In the genomic region with DNA sequence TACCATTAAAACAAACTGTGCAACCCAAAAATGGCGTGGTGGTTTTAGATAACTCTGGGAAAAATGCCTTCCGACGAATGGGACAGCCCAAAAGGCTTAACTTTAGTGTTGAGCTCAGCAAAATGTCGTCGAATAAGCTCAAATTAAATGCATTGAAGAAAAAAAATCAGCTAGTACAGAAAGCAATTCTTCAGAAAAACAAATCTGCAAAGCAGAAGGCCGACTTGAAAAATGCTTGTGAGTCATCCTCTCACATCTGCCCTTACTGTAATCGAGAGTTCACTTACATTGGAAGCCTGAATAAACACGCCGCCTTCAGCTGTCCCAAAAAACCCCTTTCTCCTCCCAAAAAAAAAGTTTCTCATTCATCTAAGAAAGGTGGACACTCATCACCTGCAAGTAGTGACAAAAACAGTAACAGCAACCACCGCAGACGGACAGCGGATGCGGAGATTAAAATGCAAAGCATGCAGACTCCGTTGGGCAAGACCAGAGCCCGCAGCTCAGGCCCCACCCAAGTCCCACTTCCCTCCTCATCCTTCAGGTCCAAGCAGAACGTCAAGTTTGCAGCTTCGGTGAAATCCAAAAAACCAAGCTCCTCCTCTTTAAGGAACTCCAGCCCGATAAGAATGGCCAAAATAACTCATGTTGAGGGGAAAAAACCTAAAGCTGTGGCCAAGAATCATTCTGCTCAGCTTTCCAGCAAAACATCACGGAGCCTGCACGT, we compare ENCODE assay signal across 10 cellular contexts.
DNase-seq lines count a peak whose midpoint lies in the region; ATAC-seq and TF ChIP-seq lines count a peak whose summit lies in the region.
"Had no signal": no experiment of that assay in that cellular context is flagged by ENCODE, and none has a peak within 500 bp of the region (broad histone marks: within the 10 kb centered on the region; RNA-seq: fewer than 3 reads in every experiment).

No MANE protein-coding gene starts in this region.

- no peak overlapping the region for H2AFZ ChIP-seq in GM23338
- H2AFZ ChIP-seq: PC-9 had no signal

- TF ChIP-seq EP300 in stomach (IDR thresholded peaks at IDR 0.05): no peak

- peaks cover 20% of the 10 kb centered on the region for H3K79me2 ChIP-seq in GM23338 (replicated peaks; ENCODE audit: insufficient read depth)

- H3K27me3 Mint-ChIP-seq in GM23338 (ENCODE audit: insufficient read depth, low read depth, poor library complexity): peaks cover 2% of the 10 kb centered on the region
- no peaks in the 10 kb centered on the region for H3K27me3 Mint-ChIP-seq in chondrocyte (ENCODE audit: low read depth)
- no peaks in the 10 kb centered on the region for H3K27me3 Mint-ChIP-seq in endodermal cell (ENCODE audit: insufficient read depth)

- 0 out of 2 replicates have a peak, but pooled peaks cover 3% of the 10 kb centered on the region for H3K36me3 ChIP-seq in GM23338 (ENCODE audit: insufficient read depth)
- peaks cover 48% of the 10 kb centered on the region for H3K36me3 ChIP-seq in endodermal cell (ENCODE audit: control insufficient read depth, insufficient read depth, low read length)
- H3K36me3 ChIP-seq in stomach: peaks cover 44 to 92% (median 72%) of the 10 kb centered on the region in 4 donors

- H3K27ac Mint-ChIP-seq in GM23338 (no peak overlapping the region), chondrocyte (ENCODE audit: unreplicated experiment) (peak overlapping the region; percentile 94), endodermal cell (no peak overlapping the region)

- H3K4me3 ChIP-seq in GM23338 (no peak overlapping the region), endodermal cell (ENCODE audit: low read length) (no peak overlapping the region), stomach (peak overlapping the region in 2 of 4 donors; percentile 3 to 8)
- H3K4me3 ChIP-seq: PC-9 had no signal

- H3K9me3 ChIP-seq in endodermal cell (ENCODE audit: control insufficient read depth, low read length) (no peaks in the 10 kb centered on the region), stomach (no peaks in the 10 kb centered on the region)

- peaks cover 26% of the 10 kb centered on the region for H3K4me1 ChIP-seq in GM23338 (ENCODE audit: insufficient read depth)
- peaks cover 3% of the 10 kb centered on the region for H3K4me1 ChIP-seq in endodermal cell (ENCODE audit: control insufficient read depth, insufficient read depth, low read length)
- H3K4me1 ChIP-seq in stomach: peaks cover 6 to 47% (median 25%) of the 10 kb centered on the region in 4 donors

- TF ChIP-seq POLR2A in stomach (IDR thresholded peaks at IDR 0.05): no peak

- H3K27ac ChIP-seq in GM23338 (ENCODE audit: low read depth) (peak overlapping the region; percentile 42; the same call in 1 of the 2 replicates), endodermal cell (ENCODE audit: low read depth, low read length) (no peak overlapping the region), stomach (peak overlapping the region in 2 of 5 donors; percentile 43 to 53)
- H3K27ac ChIP-seq: PC-9 had no signal

- ATAC-seq in GM23338: no peak
- ATAC-seq in GM19452 (IDR thresholded peaks at IDR 0.05; ENCODE audit: unreplicated experiment): no peak

- no peaks in the 10 kb centered on the region for H3K9me2 ChIP-seq in GM23338 (ENCODE audit: insufficient read depth)

- no peaks in the 10 kb centered on the region for H3K27me3 ChIP-seq in GM23338 (ENCODE audit: insufficient read depth)
- H3K27me3 ChIP-seq in endodermal cell (ENCODE audit: control insufficient read depth, insufficient read depth, low read length, poor library complexity, severe bottlenecking): no peaks in the 10 kb centered on the region
- H3K27me3 ChIP-seq in stomach: no peaks in the 10 kb centered on the region

- H3F3A ChIP-seq in GM23338 (replicated peaks; ENCODE audit: low read depth): no peaks in the 10 kb centered on the region

- no peak for TF ChIP-seq CTCF in GM23338 (conservative IDR thresholded peaks at IDR 0.05; ENCODE audit: low read depth in 2 of 2)
- TF ChIP-seq CTCF in chondrocyte (IDR thresholded peaks at IDR 0.05): no peak
- no peak for TF ChIP-seq CTCF in endodermal cell (conservative IDR thresholded peaks at IDR 0.05)
- no peak for TF ChIP-seq CTCF in stomach (IDR thresholded peaks at IDR 0.05)

- H4K20me1 ChIP-seq in GM23338 (replicated peaks; ENCODE audit: insufficient read depth): peaks cover 14% of the 10 kb centered on the region

- H3K36me3 Mint-ChIP-seq in GM23338 (ENCODE audit: low read depth) (peaks cover 41% of the 10 kb centered on the region), chondrocyte (ENCODE audit: low read depth) (peaks cover 22% of the 10 kb centered on the region), endodermal cell (ENCODE audit: low read depth) (peaks cover 57% of the 10 kb centered on the region)

- intact Hi-C loops in stomach (cut with DNase I; ENCODE audit: low total_unique reads): no loop called here

- no peak overlapping the region for H3K4me2 ChIP-seq in GM23338
- H3K4me2 ChIP-seq: PC-9 had no signal

- no peak overlapping the region for H3K4me3 Mint-ChIP-seq in GM23338
- peak overlapping the region; percentile 5 for H3K4me3 Mint-ChIP-seq in chondrocyte (ENCODE audit: unreplicated experiment)
- H3K4me3 Mint-ChIP-seq in endodermal cell: no peak overlapping the region

- WGBS in endodermal cell (ENCODE audit: insufficient coverage in 1 of 2, insufficient read length in 1 of 2), 2 experiments: 95 to 96% methylated on average over 10 to 20 of the region's 20 CpGs
- WGBS in stomach, 5 donors: 63 to 80% (median 70%) methylated on average over 20 of the region's 20 CpGs

- H3K9ac ChIP-seq in endodermal cell (ENCODE audit: extremely low read depth, low read length, poor library complexity, severe bottlenecking): no peak overlapping the region

- peak; percentile 64 for DNase-seq in AG08395 (ENCODE audit: low spot score)
- no peak for DNase-seq in GM23338 (ENCODE audit: low spot score)
- DNase-seq in chondrocyte (ENCODE audit: low spot score): no peak
- peak; percentile 55 for DNase-seq in myocyte (ENCODE audit: low read depth)
- DNase-seq in endodermal cell: no peak
- no peak for DNase-seq in stomach
- no peak for DNase-seq in stimulated activated CD8-positive, alpha-beta memory T cell treated with anti-CD3 and anti-CD28 coated beads, Interleukin-4, amount 100 ng/mL, for 48 hours
- DNase-seq: activated CD4-positive, alpha-beta T cell treated with anti-CD3 and anti-CD28 coated beads for 1 hour; PC-9 had no signal

- H3K9me3 Mint-ChIP-seq in GM23338: no peaks in the 10 kb centered on the region
- no peaks in the 10 kb centered on the region for H3K9me3 Mint-ChIP-seq in chondrocyte (ENCODE audit: low read depth)
- H3K9me3 Mint-ChIP-seq in endodermal cell: no peaks in the 10 kb centered on the region

- H3K4me1 Mint-ChIP-seq in GM23338: peaks cover 45% of the 10 kb centered on the region
- H3K4me1 Mint-ChIP-seq in chondrocyte (ENCODE audit: low read depth): peaks cover 66% of the 10 kb centered on the region
- peaks cover 41% of the 10 kb centered on the region for H3K4me1 Mint-ChIP-seq in endodermal cell

TF ChIP-seq in GM23338, 12 proteins besides CTCF, POLR2A, EP300 and RAD21 (continues in another document):
- TF ChIP-seq, protein P1, sequence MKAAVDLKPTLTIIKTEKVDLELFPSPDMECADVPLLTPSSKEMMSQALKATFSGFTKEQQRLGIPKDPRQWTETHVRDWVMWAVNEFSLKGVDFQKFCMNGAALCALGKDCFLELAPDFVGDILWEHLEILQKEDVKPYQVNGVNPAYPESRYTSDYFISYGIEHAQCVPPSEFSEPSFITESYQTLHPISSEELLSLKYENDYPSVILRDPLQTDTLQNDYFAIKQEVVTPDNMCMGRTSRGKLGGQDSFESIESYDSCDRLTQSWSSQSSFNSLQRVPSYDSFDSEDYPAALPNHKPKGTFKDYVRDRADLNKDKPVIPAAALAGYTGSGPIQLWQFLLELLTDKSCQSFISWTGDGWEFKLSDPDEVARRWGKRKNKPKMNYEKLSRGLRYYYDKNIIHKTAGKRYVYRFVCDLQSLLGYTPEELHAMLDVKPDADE (IDR thresholded peaks at IDR 0.05): no peak
- no peak for TF ChIP-seq POLR2AphosphoS5 (IDR thresholded peaks at IDR 0.05; ENCODE audit: low read depth)
- no peak for TF ChIP-seq ZNF114 (CRISPR knock-in tag; IDR thresholded peaks at IDR 0.05)
- TF ChIP-seq ZNF331 (CRISPR knock-in tag; IDR thresholded peaks at IDR 0.05; ENCODE audit: low read depth): no peak

Comparison
In these comparisons a context has a peak if more than half of its experiments do, and no peak if none do; other contexts are left out.
1. DNase-seq: peak in AG08395 (single experiment) and myocyte (single experiment); none in GM23338 (single experiment), chondrocyte (single experiment), endodermal cell (single experiment), stomach (single experiment) and stimulated activated CD8-positive, alpha-beta memory T cell treated with anti-CD3 and anti-CD28 coated beads, Interleukin-4, amount 100 ng/mL, for 48 hours (single experiment).